Comparison of ENCODE assay signal across 8 cellular contexts in the genomic region with DNA sequence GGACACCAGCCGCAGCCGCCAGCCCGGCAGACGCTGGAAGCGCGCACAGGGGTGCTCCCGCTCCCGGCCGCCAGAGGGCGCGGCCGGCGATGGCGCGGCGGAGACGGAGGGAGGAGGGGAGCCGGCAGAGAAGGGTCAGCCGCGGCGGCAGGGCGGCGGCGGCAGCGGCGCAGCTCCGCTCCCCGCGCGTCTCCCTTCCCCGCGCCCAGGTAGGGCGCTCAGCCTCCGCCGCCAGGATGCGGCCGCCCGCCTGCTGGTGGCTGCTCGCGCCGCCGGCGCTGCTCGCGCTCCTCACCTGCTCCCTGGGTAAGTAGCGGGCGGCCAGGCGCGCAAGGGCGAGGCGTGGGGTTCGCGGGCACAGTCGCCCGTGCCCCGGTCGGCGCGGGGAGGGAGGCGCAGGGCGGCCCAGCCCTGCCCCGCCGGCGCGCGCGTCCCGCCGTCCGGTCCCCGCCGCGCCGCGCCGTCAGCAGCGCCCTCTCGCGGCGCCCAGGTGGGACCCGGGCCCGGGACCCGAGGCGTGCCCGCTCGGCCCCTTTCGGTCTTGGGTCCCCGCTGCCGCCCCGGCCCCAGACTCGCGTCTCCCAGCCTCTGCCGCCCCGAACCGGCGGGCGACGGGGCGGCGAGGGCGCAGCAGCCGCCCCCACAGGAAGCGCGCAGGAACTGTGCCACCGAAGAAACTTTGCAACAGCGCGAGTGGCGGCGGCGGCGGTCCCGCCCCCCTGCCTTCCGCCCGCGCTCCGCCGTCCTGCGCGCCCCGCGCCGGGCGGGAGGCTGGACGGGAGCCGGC. TPM values are rescaled to one million over a fixed set of nuclear protein-coding genes. Genes with fewer than 3 reads are reported as not detected.
DNase-seq lines count a peak whose midpoint lies in the region; ATAC-seq and TF ChIP-seq lines count a peak whose summit lies in the region.

A gene (plus strand): TSS at position 127 of the 787 bp plus-strand sequence. CDS start 110 bp downstream, at position 237.

- H3K27ac ChIP-seq in stomach, result peak within 1 kb of the TSS; percentile 93 to 99 (median 97)

- TF ChIP-seq EP300 in Ishikawa (IDR thresholded peaks at IDR 0.05; ENCODE audit: borderline replicate concordance) (no peak), stomach (IDR thresholded peaks at IDR 0.05) (no peak)

- no peaks in the 10 kb centered on the region for H3K27me3 Mint-ChIP-seq in neural crest cell (ENCODE audit: low read depth)

- no peaks in the 10 kb centered on the region for H3K27me3 ChIP-seq in stomach

- no peaks in the 10 kb centered on the region for H3K36me3 Mint-ChIP-seq in neural crest cell (ENCODE audit: low read depth)

- H3K4me1 Mint-ChIP-seq in neural crest cell, result peaks cover 27% of the 10 kb centered on the region

- WGBS in stomach, 5 donors, result 0% methylated on average over 17 to 125 of the region's 125 CpGs

- TF ChIP-seq RAD21 in Ishikawa (IDR thresholded peaks at IDR 0.05; ENCODE audit: low read depth), result peak; percentile 44; the same call in 1 of the 2 replicates

- H3K9me3 Mint-ChIP-seq in neural crest cell, result no peaks in the 10 kb centered on the region

- TF ChIP-seq CTCF in foreskin fibroblast (IDR thresholded peaks at IDR 0.05; ENCODE audit: low read depth, low read length) (peak; percentile 62), neural crest cell (conservative IDR thresholded peaks at IDR 0.05) (peak; percentile 84), stomach (IDR thresholded peaks at IDR 0.05) (peak in 4 of 7 experiments; percentile 71 to 97 (median 88))

- peaks cover 6 to 31% (median 23%) of the 10 kb centered on the region in 4 donors for H3K4me1 ChIP-seq in stomach

- peak; percentile 74 for DNase-seq in DMS53 treated with DMSO at 0.1 percent for 48 hours (lab: John Stamatoyannopoulos, UW; ENCODE audit: unreplicated experiment)
- DNase-seq in activated gamma-delta T cell treated with Interleukin-2 at 50 U/mL for 16 hours, result peak; percentile 72
- DNase-seq in foreskin fibroblast, result peak; percentile 65 to 91
- DNase-seq in neural crest cell (ENCODE audit: low read depth, low spot score), result peak; percentile 82
- peak; percentile 84 for DNase-seq in stomach

- peak; percentile 54 for TF ChIP-seq POLR2A in Raji (IDR thresholded peaks at IDR 0.05; ENCODE audit: insufficient read depth, low read depth, low read length)
- no peak for TF ChIP-seq POLR2A in stomach (IDR thresholded peaks at IDR 0.05)

- peak; percentile 77 for ATAC-seq in GM21576 (IDR thresholded peaks at IDR 0.05; ENCODE audit: unreplicated experiment)

- H3K36me3 ChIP-seq in stomach, result no peaks in the 10 kb centered on the region

- peak within 1 kb of the TSS; percentile 67 to 72 for H3K4me3 ChIP-seq in foreskin fibroblast (ENCODE audit: low read depth in 1 of 2, low read length in 2 of 2)
- H3K4me3 ChIP-seq in stomach, result peak within 1 kb of the TSS; percentile 68 to 94 (median 86)

- H3K9me3 ChIP-seq in stomach, result no peaks in the 10 kb centered on the region

- peak within 1 kb of the TSS; percentile 89 for H3K4me3 Mint-ChIP-seq in neural crest cell

- intact Hi-C loops in stomach (cut with DNase I; ENCODE audit: low total_unique reads), result no loop called here

- no peak within 1 kb of the TSS for H3K27ac Mint-ChIP-seq in neural crest cell (ENCODE audit: unreplicated experiment)

TF ChIP-seq in Ishikawa, 13 proteins besides CTCF, POLR2A, EP300 and RAD21:
- TF ChIP-seq, protein P1, sequence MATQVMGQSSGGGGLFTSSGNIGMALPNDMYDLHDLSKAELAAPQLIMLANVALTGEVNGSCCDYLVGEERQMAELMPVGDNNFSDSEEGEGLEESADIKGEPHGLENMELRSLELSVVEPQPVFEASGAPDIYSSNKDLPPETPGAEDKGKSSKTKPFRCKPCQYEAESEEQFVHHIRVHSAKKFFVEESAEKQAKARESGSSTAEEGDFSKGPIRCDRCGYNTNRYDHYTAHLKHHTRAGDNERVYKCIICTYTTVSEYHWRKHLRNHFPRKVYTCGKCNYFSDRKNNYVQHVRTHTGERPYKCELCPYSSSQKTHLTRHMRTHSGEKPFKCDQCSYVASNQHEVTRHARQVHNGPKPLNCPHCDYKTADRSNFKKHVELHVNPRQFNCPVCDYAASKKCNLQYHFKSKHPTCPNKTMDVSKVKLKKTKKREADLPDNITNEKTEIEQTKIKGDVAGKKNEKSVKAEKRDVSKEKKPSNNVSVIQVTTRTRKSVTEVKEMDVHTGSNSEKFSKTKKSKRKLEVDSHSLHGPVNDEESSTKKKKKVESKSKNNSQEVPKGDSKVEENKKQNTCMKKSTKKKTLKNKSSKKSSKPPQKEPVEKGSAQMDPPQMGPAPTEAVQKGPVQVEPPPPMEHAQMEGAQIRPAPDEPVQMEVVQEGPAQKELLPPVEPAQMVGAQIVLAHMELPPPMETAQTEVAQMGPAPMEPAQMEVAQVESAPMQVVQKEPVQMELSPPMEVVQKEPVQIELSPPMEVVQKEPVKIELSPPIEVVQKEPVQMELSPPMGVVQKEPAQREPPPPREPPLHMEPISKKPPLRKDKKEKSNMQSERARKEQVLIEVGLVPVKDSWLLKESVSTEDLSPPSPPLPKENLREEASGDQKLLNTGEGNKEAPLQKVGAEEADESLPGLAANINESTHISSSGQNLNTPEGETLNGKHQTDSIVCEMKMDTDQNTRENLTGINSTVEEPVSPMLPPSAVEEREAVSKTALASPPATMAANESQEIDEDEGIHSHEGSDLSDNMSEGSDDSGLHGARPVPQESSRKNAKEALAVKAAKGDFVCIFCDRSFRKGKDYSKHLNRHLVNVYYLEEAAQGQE (IDR thresholded peaks at IDR 0.05; ENCODE audit: low read depth), result no peak
- TF ChIP-seq ZBTB7A (IDR thresholded peaks at IDR 0.05; ENCODE audit: low read depth) (0 out of 2 replicates have a peak, but pooled peaks have one; percentile 2), TCF12 (IDR thresholded peaks at IDR 0.05; ENCODE audit: low read depth) (no peak), CEBPB (IDR thresholded peaks at IDR 0.05) (no peak), EGR1 (IDR thresholded peaks at IDR 0.05) (no peak; the same call in 1 of the 2 replicates), CREB1 (IDR thresholded peaks at IDR 0.05; ENCODE audit: low read depth) (no peak), TAF1 (IDR thresholded peaks at IDR 0.05; ENCODE audit: low read depth) (peak; percentile 62; the same call in 1 of the 2 replicates)
- TF ChIP-seq, protein P2, sequence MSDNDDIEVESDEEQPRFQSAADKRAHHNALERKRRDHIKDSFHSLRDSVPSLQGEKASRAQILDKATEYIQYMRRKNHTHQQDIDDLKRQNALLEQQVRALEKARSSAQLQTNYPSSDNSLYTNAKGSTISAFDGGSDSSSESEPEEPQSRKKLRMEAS (IDR thresholded peaks at IDR 0.05), result peak; percentile 38; the same call in 1 of the 2 replicates

RNA-seq across cellular contexts. Expression of the gene that starts here (rescaled TPM):
- total RNA-seq in neural crest cell (15.1 and 16.8 TPM in 2 replicates), stomach (10 to 100 TPM in 2 of 5 donors, 1 to 10 TPM in 1, not detected in 2; 9.6 to 16.1 (median 15.4) TPM)
- polyA plus RNA-seq in stomach, result 1 to 10 TPM in 2 of 3 donors, under 1 TPM in 1; 0.76 to 3.3 (median 1.6) TPM

Comparison
In these comparisons a context has a peak if more than half of its experiments do, and no peak if none do; other contexts are left out.
1. Peak in every context shown above with its lines: DNase-seq, ATAC-seq, H3K4me3 ChIP-seq and H3K27ac ChIP-seq.